27 cellular contexts compared by ENCODE assay signal in genomic region chr2:205848601-205849000, GRCh38.
DNase-seq lines count a peak whose midpoint lies in the region; ATAC-seq, FAIRE-seq and TF ChIP-seq lines count a peak whose summit lies in the region.
"Had no signal": no experiment of that assay in that cellular context is flagged by ENCODE, and none has a peak within 500 bp of the region (broad histone marks: within the 10 kb centered on the region; RNA-seq: fewer than 3 reads in every experiment).

No MANE protein-coding gene starts in this region.

- no peak overlapping the region for H2AK9ac ChIP-seq in IMR-90 (replicated peaks; ENCODE audit: low read depth, low read length, poor library complexity)

- H3K9me3 ChIP-seq in IMR-90 (ENCODE audit: control insufficient read depth, insufficient read depth, low read length): no peaks in the 10 kb centered on the region
- no peaks in the 10 kb centered on the region for H3K9me3 ChIP-seq in keratinocyte (ENCODE audit: control insufficient read depth, low read depth, low read length)
- H3K9me3 ChIP-seq in neural progenitor cell (ENCODE audit: low read depth): no peaks in the 10 kb centered on the region

- H3F3A ChIP-seq in neural progenitor cell (ENCODE audit: low read depth): no peaks in the 10 kb centered on the region

- no peak overlapping the region for H3K27ac Mint-ChIP-seq in neural progenitor cell
- H3K27ac Mint-ChIP-seq: activated B cell treated with CpG ODN at 0.5 μM for 24 hours; activated CD4-positive, alpha-beta memory T cell treated with anti-CD3 and anti-CD28 coated beads for 36 hours; CD14-positive monocyte; H9; nephron; type B pancreatic cell had no signal

- peaks cover 5% of the 10 kb centered on the region for H3K27me3 Mint-ChIP-seq in neural progenitor cell (ENCODE audit: insufficient read depth, low read depth)
- H3K27me3 Mint-ChIP-seq: activated B cell treated with CpG ODN at 0.5 μM for 24 hours had no signal

- peaks cover 2% of the 10 kb centered on the region for H3K9me3 Mint-ChIP-seq in neural progenitor cell
- H3K9me3 Mint-ChIP-seq: activated B cell treated with CpG ODN at 0.5 μM for 24 hours; activated CD4-positive, alpha-beta memory T cell treated with anti-CD3 and anti-CD28 coated beads for 36 hours; H9; nephron; type B pancreatic cell had no signal

- H3K79me2 ChIP-seq in keratinocyte (ENCODE audit: control insufficient read depth, insufficient read depth, low read length) (no peaks in the 10 kb centered on the region), neural progenitor cell (ENCODE audit: low read depth) (no peaks in the 10 kb centered on the region)
- H3K79me2 ChIP-seq: parathyroid adenoma had no signal

- no peak overlapping the region for H3K27ac ChIP-seq in IMR-90 (ENCODE audit: insufficient read depth, low read length)
- H3K27ac ChIP-seq in keratinocyte (ENCODE audit: control insufficient read depth, insufficient read depth, low read length): no peak overlapping the region
- H3K27ac ChIP-seq in neural progenitor cell: no peak overlapping the region
- H3K27ac ChIP-seq: parathyroid adenoma had no signal

- no peak for TF ChIP-seq POLR2A in IMR-90 (IDR thresholded peaks at IDR 0.05; ENCODE audit: low read depth, low read length)

- no peak overlapping the region for H2BK15ac ChIP-seq in IMR-90 (ENCODE audit: low read depth, low read length)

- H3K14ac ChIP-seq in IMR-90 (replicated peaks; ENCODE audit: low read depth, low read length): no peak overlapping the region

- H3K36me3 ChIP-seq in IMR-90 (ENCODE audit: control insufficient read depth, insufficient read depth, low read length) (no peaks in the 10 kb centered on the region), keratinocyte (ENCODE audit: control insufficient read depth in 2 of 2, extremely low read depth in 1 of 2, insufficient read depth in 2 of 2, low read length in 2 of 2) (no peaks in the 10 kb centered on the region), neural progenitor cell (no peaks in the 10 kb centered on the region)

- no peak overlapping the region for H2BK120ac ChIP-seq in IMR-90 (ENCODE audit: low read depth, low read length)

- TF ChIP-seq CTCF in IMR-90 (conservative IDR thresholded peaks at IDR 0.05; ENCODE audit: low read depth, low read length): no peak
- no peak for TF ChIP-seq CTCF in choroid plexus epithelial cell (conservative IDR thresholded peaks at IDR 0.05; ENCODE audit: low read depth, low read length)
- TF ChIP-seq CTCF in keratinocyte (optimal IDR thresholded peaks at IDR 0.05 in 1 of 3, IDR thresholded peaks at IDR 0.05 in 1 of 3, conservative IDR thresholded peaks at IDR 0.05 in 1 of 3; ENCODE audit: extremely low read depth in 1 of 3, insufficient read depth in 2 of 3, low read length in 3 of 3): no peak
- no peak for TF ChIP-seq CTCF in neural progenitor cell (IDR thresholded peaks at IDR 0.05)

- DNase-seq in AG08395 (ENCODE audit: low spot score): peak; percentile 45
- DNase-seq in IMR-90: peak; percentile 41
- peak; percentile 25 for DNase-seq in choroid plexus epithelial cell (ENCODE audit: low read depth)
- DNase-seq in keratinocyte (ENCODE audit: low read depth, low spot score): no peak
- DNase-seq in cerebellum (ENCODE audit: low spot score): no peak
- DNase-seq in neural progenitor cell (ENCODE audit: low spot score): no peak
- DNase-seq: activated B cell treated with CpG ODN at 0.5 μM for 24 hours; activated CD4-positive, alpha-beta memory T cell treated with anti-CD3 and anti-CD28 coated beads for 36 hours; activated effector memory CD4-positive, alpha-beta T cell treated with Interleukin-2 at 50 U/mL for 16 hours; amniotic stem cell; EL; H9; left colon; midbrain; NCI-H2171 treated with DMSO at 0.1 percent for 48 hours; right cardiac atrium; Right ventricle myocardium superior; stimulated activated CD8-positive, alpha-beta memory T cell treated with anti-CD3 and anti-CD28 coated beads, Interleukin-4, amount 100 ng/mL, for 48 hours; SW 1271 had no signal

- no CpG with 5 or more reads among the region's 4 CpGs for WGBS in IMR-90 (ENCODE audit: extremely low coverage in 2 of 2, insufficient read length in 1 of 2), 2 experiments

- H3K4ac ChIP-seq in IMR-90 (ENCODE audit: low read depth, low read length): no peak overlapping the region

- no peak overlapping the region for H2AK5ac ChIP-seq in IMR-90 (ENCODE audit: low read depth, low read length)

- in situ Hi-C loops in IMR-90 (cut with MboI; ENCODE audit: low sequenced_read_pairs): no loop called here

- H4K8ac ChIP-seq in IMR-90 (ENCODE audit: low read depth in 2 of 2, low read length in 2 of 2): no peak overlapping the region

- dilution Hi-C loops in IMR-90 (cut with HindIII; ENCODE audit: low sequenced_read_pairs, unreplicated experiment): no loop called here
- dilution Hi-C loops in keratinocyte (cut with MboI; ENCODE audit: extremely low pct_ligation_motif_present, low sequenced_read_pairs): no loop called here

- BruUV-seq in IMR-90 (replicated peaks; lab: Mats Ljungman, UMichigan): no TSS peak

- H3K23ac ChIP-seq in IMR-90 (ENCODE audit: low read depth, low read length): no peak overlapping the region

- H2AFZ ChIP-seq in IMR-90 (replicated peaks; ENCODE audit: low read length, poor library complexity) (no peak overlapping the region), keratinocyte (ENCODE audit: control insufficient read depth, low read length) (no peak overlapping the region), neural progenitor cell (replicated peaks) (no peak overlapping the region)
- H2AFZ ChIP-seq: parathyroid adenoma had no signal

- no peak overlapping the region for H2BK20ac ChIP-seq in IMR-90 (ENCODE audit: low read depth, low read length)

- H3K4me3 Mint-ChIP-seq in neural progenitor cell: no peak overlapping the region
- H3K4me3 Mint-ChIP-seq: activated B cell treated with CpG ODN at 0.5 μM for 24 hours; activated CD4-positive, alpha-beta memory T cell treated with anti-CD3 and anti-CD28 coated beads for 36 hours; CD14-positive monocyte; H9; nephron; type B pancreatic cell had no signal

- no peak overlapping the region for H2BK5ac ChIP-seq in IMR-90 (ENCODE audit: low read depth, low read length, poor library complexity, severe bottlenecking)

- H3K27me3 ChIP-seq in IMR-90 (ENCODE audit: control insufficient read depth, insufficient read depth, low read length): peaks cover 15% of the 10 kb centered on the region
- H3K27me3 ChIP-seq in keratinocyte (ENCODE audit: control insufficient read depth, extremely low read depth, insufficient read depth, low read length): no peaks in the 10 kb centered on the region
- no peaks in the 10 kb centered on the region for H3K27me3 ChIP-seq in neural progenitor cell

- POLR2A ChIA-PET in IMR-90 (lab: Charles Lee; ENCODE audit: unreplicated experiment): interaction anchor here (0.6 kb wide), 1 partner anchor 479 kb away, joined by 3 read pairs; no protein-coding TSS in a partner anchor

- H3K4me1 ChIP-seq in IMR-90 (ENCODE audit: control insufficient read depth, insufficient read depth, low read length): peaks cover 5% of the 10 kb centered on the region; the same call in 1 of the 2 replicates
- H3K4me1 ChIP-seq in keratinocyte (ENCODE audit: control insufficient read depth, extremely low read depth, insufficient read depth, low read length): no peaks in the 10 kb centered on the region
- no peaks in the 10 kb centered on the region for H3K4me1 ChIP-seq in neural progenitor cell

- no peak overlapping the region for H4K5ac ChIP-seq in IMR-90 (ENCODE audit: low read depth, low read length)

- H3K4me2 ChIP-seq in IMR-90 (ENCODE audit: low read depth, low read length): no peak overlapping the region
- no peak overlapping the region for H3K4me2 ChIP-seq in keratinocyte (ENCODE audit: control insufficient read depth, extremely low read depth, insufficient read depth, low read depth, low read length)
- H3K4me2 ChIP-seq in neural progenitor cell: no peak overlapping the region

- H4K20me1 ChIP-seq in IMR-90 (ENCODE audit: insufficient read depth, low read length): no peaks in the 10 kb centered on the region
- no peaks in the 10 kb centered on the region for H4K20me1 ChIP-seq in keratinocyte (ENCODE audit: control insufficient read depth, extremely low read depth, insufficient read depth, low read length)
- H4K20me1 ChIP-seq in neural progenitor cell (ENCODE audit: low read depth): no peaks in the 10 kb centered on the region

- no peak overlapping the region for H3K18ac ChIP-seq in IMR-90 (ENCODE audit: low read depth, low read length)

- no peaks in the 10 kb centered on the region for H3K4me1 Mint-ChIP-seq in neural progenitor cell
- H3K4me1 Mint-ChIP-seq: activated B cell treated with CpG ODN at 0.5 μM for 24 hours had no signal

- no peak overlapping the region for H4K91ac ChIP-seq in IMR-90 (ENCODE audit: insufficient read depth, low read depth, low read length)

- FAIRE-seq in keratinocyte (lab: Jason Lieb, UNC): peak; percentile 81
- FAIRE-seq: D721Med, K562 had no signal

- CTCF ChIA-PET in IMR-90 (lab: Yijun Ruan, JAX): interaction anchor here (0.6 kb wide), 1 partner anchor 133 kb away, joined by 3 read pairs; no protein-coding TSS in a partner anchor

- H3K79me1 ChIP-seq in IMR-90 (ENCODE audit: low read depth in 1 of 2, low read length in 2 of 2): no peaks in the 10 kb centered on the region

- H3K4me3 ChIP-seq in IMR-90 (ENCODE audit: insufficient read depth, low read depth, low read length) (no peak overlapping the region), choroid plexus epithelial cell (ENCODE audit: low read depth, low read length) (no peak overlapping the region), keratinocyte (ENCODE audit: control insufficient read depth in 2 of 3, extremely low read depth in 1 of 3, insufficient read depth in 2 of 3, low read depth in 1 of 3, low read length in 3 of 3) (no peak overlapping the region), neural progenitor cell (no peak overlapping the region)
- H3K4me3 ChIP-seq: K562 had no signal

- TF ChIP-seq RAD21 in IMR-90 (IDR thresholded peaks at IDR 0.05; ENCODE audit: low read length): no peak

- intact Hi-C loops in IMR-90 (cut with micrococcal nuclease): no loop called here

- no peaks in the 10 kb centered on the region for H3K9me1 ChIP-seq in IMR-90 (ENCODE audit: insufficient read depth, low read length)
- no peaks in the 10 kb centered on the region for H3K9me1 ChIP-seq in keratinocyte (ENCODE audit: control insufficient read depth, extremely low read depth, insufficient read depth, low read length)

- no peak overlapping the region for H3K56ac ChIP-seq in IMR-90 (ENCODE audit: extremely low read depth, insufficient read depth, low read length)

- no peaks in the 10 kb centered on the region for H3K36me3 Mint-ChIP-seq in neural progenitor cell
- H3K36me3 Mint-ChIP-seq: activated CD4-positive, alpha-beta memory T cell treated with anti-CD3 and anti-CD28 coated beads for 36 hours; CD14-positive monocyte; type B pancreatic cell had no signal

- H3K9ac ChIP-seq in IMR-90 (ENCODE audit: low read depth, low read length): no peak overlapping the region
- H3K9ac ChIP-seq in keratinocyte (ENCODE audit: control insufficient read depth, extremely low read depth, insufficient read depth, low read length): no peak overlapping the region
- H3K9ac ChIP-seq in neural progenitor cell: no peak overlapping the region
- H3K9ac ChIP-seq: parathyroid adenoma had no signal

- ATAC-seq in IMR-90 (ENCODE audit: low read depth) (peak; percentile 80), HG02970 (IDR thresholded peaks at IDR 0.05; ENCODE audit: low FRiP score, unreplicated experiment) (no peak), GM21526 (IDR thresholded peaks at IDR 0.05; ENCODE audit: low FRiP score, unreplicated experiment) (no peak)
- ATAC-seq: K562, left colon, right cardiac atrium had no signal

Comparison
In these comparisons a context has a peak if more than half of its experiments do, and no peak if none do; other contexts are left out.
1. DNase-seq: peak in AG08395 (single experiment), IMR-90 (single experiment) and choroid plexus epithelial cell (single experiment); none in keratinocyte (single experiment), cerebellum (single experiment) and neural progenitor cell (single experiment).